Comparison of ENCODE assay signal across 29 cellular contexts in the genomic region with DNA sequence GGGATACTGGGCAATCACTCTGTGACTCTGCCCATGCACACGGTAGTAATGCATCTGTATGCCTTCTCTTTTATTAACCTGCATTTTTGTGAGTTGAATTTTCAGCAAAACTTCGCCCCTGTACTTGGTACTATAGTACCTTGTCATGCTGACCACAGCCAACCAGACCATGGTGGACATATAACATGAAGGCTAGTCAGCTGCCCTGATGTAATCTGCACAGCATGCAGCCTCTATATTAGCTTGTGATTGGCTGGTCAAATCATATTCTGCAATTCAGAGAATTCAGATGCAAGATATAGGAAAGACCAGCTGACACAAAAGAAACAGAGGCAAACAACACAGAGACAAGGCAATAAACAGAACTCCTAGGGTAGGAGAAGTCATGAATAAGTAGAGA.
DNase-seq lines count a peak whose midpoint lies in the region; FAIRE-seq and TF ChIP-seq lines count a peak whose summit lies in the region.
"Had no signal": no experiment of that assay in that cellular context is flagged by ENCODE, and none has a peak within 500 bp of the region (broad histone marks: within the 10 kb centered on the region; RNA-seq: fewer than 3 reads in every experiment).

No MANE protein-coding gene starts in this region.

- in situ Hi-C loops in brain microvascular endothelial cell (cut with HindIII; ENCODE audit: low pct_ligation_motif_present, low sequenced_read_pairs), result no loop called here

- H3K36me3 ChIP-seq in brain microvascular endothelial cell (replicated peaks), result no peaks in the 10 kb centered on the region
- H3K36me3 ChIP-seq: BE2C, BLaER1 had no signal

- H3K36me3 Mint-ChIP-seq in endothelial cell (ENCODE audit: low read depth, unreplicated experiment), result no peaks in the 10 kb centered on the region
- H3K36me3 Mint-ChIP-seq: CD14-positive monocyte; CD4-positive, alpha-beta memory T cell; CD4-positive, CD25-positive, alpha-beta regulatory T cell; CD8-positive, alpha-beta memory T cell had no signal

- H3K4me3 Mint-ChIP-seq in endothelial cell (ENCODE audit: unreplicated experiment), result no peak overlapping the region
- H3K4me3 Mint-ChIP-seq: CD14-positive monocyte; CD4-positive, alpha-beta memory T cell; CD8-positive, alpha-beta memory T cell had no signal

- peak; percentile 38 for FAIRE-seq in HTR-8/SVneo (lab: Jason Lieb, UNC)
- FAIRE-seq: A204.1, GM12878, GM12892, GM18507 had no signal

- H3K27ac Mint-ChIP-seq in endothelial cell (ENCODE audit: unreplicated experiment), result peak overlapping the region; percentile 39
- H3K27ac Mint-ChIP-seq: CD4-positive, alpha-beta memory T cell; CD4-positive, CD25-positive, alpha-beta regulatory T cell had no signal

- H3K27me3 Mint-ChIP-seq in endothelial cell (ENCODE audit: unreplicated experiment), result no peaks in the 10 kb centered on the region
- H3K27me3 Mint-ChIP-seq: CD4-positive, alpha-beta memory T cell; CD4-positive, CD25-positive, alpha-beta regulatory T cell had no signal

- H3K4me3 ChIP-seq in choroid plexus epithelial cell (ENCODE audit: low read depth, low read length) (no peak overlapping the region), brain microvascular endothelial cell (ENCODE audit: low read depth, low read length) (no peak overlapping the region)
- H3K4me3 ChIP-seq: BLaER1, GM12878 had no signal

- H3K4me1 Mint-ChIP-seq in endothelial cell (ENCODE audit: unreplicated experiment), result peaks cover 16% of the 10 kb centered on the region
- H3K4me1 Mint-ChIP-seq: CD4-positive, alpha-beta memory T cell; CD4-positive, CD25-positive, alpha-beta regulatory T cell; CD8-positive, alpha-beta memory T cell had no signal

- H3K27ac ChIP-seq in brain microvascular endothelial cell (no peak overlapping the region), caudate nucleus (ENCODE audit: low read depth, low read length) (no peak overlapping the region)
- H3K27ac ChIP-seq: BLaER1 had no signal

- no peaks in the 10 kb centered on the region for H3K27me3 ChIP-seq in brain microvascular endothelial cell (replicated peaks)
- H3K27me3 ChIP-seq: BE2C, BLaER1 had no signal

- TF ChIP-seq CTCF in choroid plexus epithelial cell (conservative IDR thresholded peaks at IDR 0.05; ENCODE audit: low read depth, low read length) (no peak), endothelial cell (IDR thresholded peaks at IDR 0.05; ENCODE audit: unreplicated experiment) (no peak), brain microvascular endothelial cell (IDR thresholded peaks at IDR 0.05; ENCODE audit: low read depth, low read length, missing control alignments) (no peak)

- DNase-seq in HTR-8/SVneo (ENCODE audit: insufficient read length, low spot score) (no peak), OCI-M1 (lab: John Stamatoyannopoulos, UW) (peak; percentile 51), choroid plexus epithelial cell (ENCODE audit: low read depth) (peak; percentile 27), endothelial cell (ENCODE audit: low spot score) (no peak), brain microvascular endothelial cell (no peak), caudate nucleus (lab: John Stamatoyannopoulos, UW) (no peak)
- DNase-seq in stimulated activated CD4-positive, alpha-beta T cell treated with anti-CD3 and anti-CD28 coated beads, Interleukin-4, amount 100 ng/mL, for 4 hours, result no peak
- DNase-seq in effector CD4-positive, alpha-beta T cell, result no peak
- DNase-seq: 8988T; ACHN; BE2C; C1 segment of cervical spinal cord; CD4-positive, alpha-beta memory T cell; CD4-positive, CD25-positive, alpha-beta regulatory T cell; CD8-positive, alpha-beta memory T cell; COR-L47; DMS 273 treated with DMSO at 0.1 percent for 48 hours; DMS153; DMS53; DMS79; DND-41; EL; GDM1 had no signal

- H3K9me3 Mint-ChIP-seq in endothelial cell (ENCODE audit: unreplicated experiment), result no peaks in the 10 kb centered on the region
- H3K9me3 Mint-ChIP-seq: CD14-positive monocyte; CD4-positive, alpha-beta memory T cell; CD8-positive, alpha-beta memory T cell had no signal

Comparison
In these comparisons a context has a peak if more than half of its experiments do, and no peak if none do; other contexts are left out.
1. DNase-seq: peak in OCI-M1 (single experiment) and choroid plexus epithelial cell (single experiment); none in HTR-8/SVneo (single experiment), endothelial cell (single experiment), brain microvascular endothelial cell (single experiment), caudate nucleus (0 of 61), stimulated activated CD4-positive, alpha-beta T cell treated with anti-CD3 and anti-CD28 coated beads, Interleukin-4, amount 100 ng/mL, for 4 hours (0 of 2) and effector CD4-positive, alpha-beta T cell (single experiment).